In genomic region chr15:65561934-65562333, GRCh38 we compare ENCODE assay signal across 16 cellular contexts.
"Had no signal": no experiment of that assay in that cellular context is flagged by ENCODE, and none has a peak within 500 bp of the region (broad histone marks: within the 10 kb centered on the region; RNA-seq: fewer than 3 reads in every experiment).

No MANE protein-coding gene starts in this region.

- H3K4me1 ChIP-seq: spleen, upper lobe of right lung had no signal

- H3K27me3 ChIP-seq: spleen, upper lobe of right lung had no signal

- ATAC-seq: activated naive CD4-positive, alpha-beta T cell treated with anti-CD3 and anti-CD28 coated beads, Interleukin-2, amount 50 U/mL, for 72 hours; effector memory CD8-positive, alpha-beta T cell; left cardiac atrium; mucosa of descending colon; upper lobe of right lung; WTC11 had no signal

- H3K27ac ChIP-seq: spleen, thoracic aorta, upper lobe of right lung had no signal

- H3K4me3 ChIP-seq: mucosa of descending colon, spleen, thoracic aorta, upper lobe of right lung had no signal

- H3K9me3 ChIP-seq: mucosa of descending colon, spleen, thoracic aorta, upper lobe of right lung had no signal

- DNase-seq: activated gamma-delta T cell treated with Interleukin-2 at 50 U/mL for 16 hours; activated T-cell treated with anti-CD3 and anti-CD28 coated beads, Interleukin-2, amount 50 U/mL, for 1 hour; effector memory CD8-positive, alpha-beta T cell; foreskin melanocyte; left cardiac atrium; mucosa of descending colon; posterior cingulate gyrus; retina; spleen; stimulated activated CD4-positive, alpha-beta T cell treated with anti-CD3 and anti-CD28 coated beads, Interleukin-4, amount 100 ng/mL, for 1 hour; stimulated activated naive CD4-positive, alpha-beta T cell; T-helper 9 cell; upper lobe of right lung had no signal
